ENCODE assay signal across 8 cellular contexts in the genomic region with DNA sequence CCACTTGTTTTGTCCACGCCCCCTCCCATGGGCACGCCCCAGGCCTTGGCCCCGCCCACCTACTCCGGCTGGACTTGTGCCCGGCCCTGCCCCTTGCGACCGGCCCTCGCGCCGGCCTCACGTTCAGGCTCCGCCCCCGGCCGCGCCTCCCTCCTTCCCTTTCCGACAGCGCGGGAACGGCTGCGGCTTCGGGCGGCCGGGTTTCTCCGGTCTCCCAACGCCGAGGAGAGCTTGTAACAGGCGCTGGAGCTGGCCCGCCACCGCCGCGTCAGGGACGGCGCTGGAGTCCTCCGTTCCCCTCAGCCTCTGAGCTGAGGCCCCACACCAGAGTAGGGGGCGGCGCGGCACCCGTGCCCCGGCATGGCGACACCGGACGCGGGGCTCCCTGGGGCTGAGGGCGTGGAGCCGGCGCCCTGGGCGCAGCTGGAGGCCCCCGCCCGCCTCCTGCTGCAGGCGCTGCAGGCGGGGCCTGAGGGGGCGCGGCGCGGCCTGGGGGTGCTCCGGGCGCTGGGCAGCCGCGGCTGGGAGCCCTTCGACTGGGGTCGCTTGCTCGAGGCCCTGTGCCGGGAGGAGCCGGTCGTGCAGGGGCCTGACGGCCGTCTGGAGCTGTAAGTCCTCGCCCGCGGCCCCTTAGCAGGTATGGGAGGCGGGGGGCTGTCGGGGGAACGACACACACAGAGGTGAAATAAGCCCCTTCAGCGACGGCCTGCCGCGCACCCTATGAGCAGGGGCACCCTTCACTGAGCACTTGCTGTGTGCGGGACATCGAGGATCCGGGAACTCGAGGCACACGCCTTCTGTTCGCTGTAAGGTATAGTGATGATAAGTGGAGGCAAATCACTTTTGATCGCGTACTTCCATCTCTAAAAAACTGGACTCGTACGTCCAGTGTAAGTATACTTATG. TPM values are rescaled to one million over a fixed set of nuclear protein-coding genes. Genes with fewer than 3 reads are reported as not detected.
A peak's percentile ranks its signal among the peaks of the same experiment; 100 is the strongest.
DNase-seq lines count a peak whose midpoint lies in the region; ATAC-seq and TF ChIP-seq lines count a peak whose summit lies in the region.

A gene with protein sequence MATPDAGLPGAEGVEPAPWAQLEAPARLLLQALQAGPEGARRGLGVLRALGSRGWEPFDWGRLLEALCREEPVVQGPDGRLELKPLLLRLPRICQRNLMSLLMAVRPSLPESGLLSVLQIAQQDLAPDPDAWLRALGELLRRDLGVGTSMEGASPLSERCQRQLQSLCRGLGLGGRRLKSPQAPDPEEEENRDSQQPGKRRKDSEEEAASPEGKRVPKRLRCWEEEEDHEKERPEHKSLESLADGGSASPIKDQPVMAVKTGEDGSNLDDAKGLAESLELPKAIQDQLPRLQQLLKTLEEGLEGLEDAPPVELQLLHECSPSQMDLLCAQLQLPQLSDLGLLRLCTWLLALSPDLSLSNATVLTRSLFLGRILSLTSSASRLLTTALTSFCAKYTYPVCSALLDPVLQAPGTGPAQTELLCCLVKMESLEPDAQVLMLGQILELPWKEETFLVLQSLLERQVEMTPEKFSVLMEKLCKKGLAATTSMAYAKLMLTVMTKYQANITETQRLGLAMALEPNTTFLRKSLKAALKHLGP (plus strand): TSS at position 153 of the 905 bp plus-strand sequence. CDS start 208 bp downstream, at position 361.

- no peaks in the 10 kb centered on the region for H3K36me3 ChIP-seq in kidney epithelial cell (ENCODE audit: control insufficient read depth, insufficient read depth, low read length)

- DNase-seq in AG20443 (ENCODE audit: low spot score): peak; percentile 99
- peak; percentile 87 to 94 for DNase-seq in NCI-H446 (lab: John Stamatoyannopoulos, UW)
- DNase-seq in activated CD4-positive, alpha-beta T cell treated with anti-CD3 and anti-CD28 coated beads for 1 hour: peak; percentile 79
- peak; percentile 50 to 62 for DNase-seq in cerebellar nuclear complex (lab: John Stamatoyannopoulos, UW)
- peak; percentile 50 for DNase-seq in kidney epithelial cell (ENCODE audit: low read depth)
- DNase-seq in stimulated activated CD4-positive, alpha-beta T cell treated with anti-CD3 and anti-CD28 coated beads, Interleukin-15, amount 100 ng/mL, for 1 hour (ENCODE audit: low read depth in 1 of 2, low spot score in 1 of 2): peak; percentile 83 to 84

- peak within 1 kb of the TSS; percentile 68 for H3K4me3 ChIP-seq in kidney epithelial cell (ENCODE audit: low read depth, low read length)

- TF ChIP-seq CTCF in kidney epithelial cell (IDR thresholded peaks at IDR 0.05; ENCODE audit: insufficient read depth, low read length, poor library complexity, severe bottlenecking): no peak

- ATAC-seq in GM19043 (IDR thresholded peaks at IDR 0.05; ENCODE audit: low read depth, unreplicated experiment): peak; percentile 89
- peak; percentile 91 for ATAC-seq in HG03342 (IDR thresholded peaks at IDR 0.05; ENCODE audit: unreplicated experiment)

- H3K27me3 ChIP-seq in kidney epithelial cell (ENCODE audit: control insufficient read depth, insufficient read depth, low read length): no peaks in the 10 kb centered on the region

RNA-seq across cellular contexts. Expression of the gene that starts here (rescaled TPM):
- 5.8 and 6.6 TPM in 2 replicates for total RNA-seq in kidney epithelial cell

Comparison
In these comparisons a context has a peak if more than half of its experiments do, and no peak if none do; other contexts are left out.
1. Peak in every context shown above with its lines: DNase-seq, ATAC-seq and H3K4me3 ChIP-seq.